In the genomic region with DNA sequence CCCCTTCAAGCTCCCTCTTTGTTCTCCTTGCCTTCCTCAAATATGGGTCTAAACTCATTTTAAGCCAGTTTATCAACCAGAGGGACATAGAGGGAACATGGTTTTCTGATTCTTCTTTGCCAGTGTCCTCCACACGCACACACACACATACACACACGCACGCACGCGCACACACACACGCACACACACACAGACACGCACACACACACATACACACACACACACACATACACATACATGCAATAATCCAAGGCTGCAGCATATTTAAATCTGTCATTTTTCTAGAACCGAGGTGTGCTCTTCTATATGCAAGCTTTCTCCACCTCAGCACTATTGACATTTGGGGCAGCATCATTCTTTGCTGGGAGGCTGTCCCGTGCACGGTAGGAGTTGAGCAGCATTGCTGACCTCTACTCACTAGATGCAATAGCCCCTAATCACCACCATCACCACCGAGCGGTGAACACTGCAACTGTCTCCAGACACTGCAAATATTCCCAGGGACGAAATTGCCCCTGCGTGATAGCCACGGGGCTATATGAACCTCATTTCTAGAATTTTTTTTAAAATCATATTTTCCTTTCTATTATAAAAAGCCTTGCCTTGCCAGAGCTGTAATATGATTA, we compare ENCODE assay signal across 1 cellular context.
A peak's percentile ranks its signal among the peaks of the same experiment; 100 is the strongest.
TF ChIP-seq lines count a peak whose summit lies in the region.

No MANE protein-coding gene starts in this region.

TF ChIP-seq in GM12878, 131 proteins besides CTCF, POLR2A, EP300 and RAD21:
- TF ChIP-seq, protein P1, sequence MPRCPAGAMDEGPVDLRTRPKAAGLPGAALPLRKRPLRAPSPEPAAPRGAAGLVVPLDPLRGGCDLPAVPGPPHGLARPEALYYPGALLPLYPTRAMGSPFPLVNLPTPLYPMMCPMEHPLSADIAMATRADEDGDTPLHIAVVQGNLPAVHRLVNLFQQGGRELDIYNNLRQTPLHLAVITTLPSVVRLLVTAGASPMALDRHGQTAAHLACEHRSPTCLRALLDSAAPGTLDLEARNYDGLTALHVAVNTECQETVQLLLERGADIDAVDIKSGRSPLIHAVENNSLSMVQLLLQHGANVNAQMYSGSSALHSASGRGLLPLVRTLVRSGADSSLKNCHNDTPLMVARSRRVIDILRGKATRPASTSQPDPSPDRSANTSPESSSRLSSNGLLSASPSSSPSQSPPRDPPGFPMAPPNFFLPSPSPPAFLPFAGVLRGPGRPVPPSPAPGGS (IDR thresholded peaks at IDR 0.05; ENCODE audit: borderline replicate concordance, insufficient read depth, low read depth, low read length, poor library complexity, severe bottlenecking), result peak; percentile 20
- no peak for TF ChIP-seq MYB (IDR thresholded peaks at IDR 0.05; ENCODE audit: borderline replicate concordance, low read depth, low read length)
- TF ChIP-seq YY1 (IDR thresholded peaks at IDR 0.05; ENCODE audit: low read depth, low read length), result no peak
- TF ChIP-seq, protein P2, sequence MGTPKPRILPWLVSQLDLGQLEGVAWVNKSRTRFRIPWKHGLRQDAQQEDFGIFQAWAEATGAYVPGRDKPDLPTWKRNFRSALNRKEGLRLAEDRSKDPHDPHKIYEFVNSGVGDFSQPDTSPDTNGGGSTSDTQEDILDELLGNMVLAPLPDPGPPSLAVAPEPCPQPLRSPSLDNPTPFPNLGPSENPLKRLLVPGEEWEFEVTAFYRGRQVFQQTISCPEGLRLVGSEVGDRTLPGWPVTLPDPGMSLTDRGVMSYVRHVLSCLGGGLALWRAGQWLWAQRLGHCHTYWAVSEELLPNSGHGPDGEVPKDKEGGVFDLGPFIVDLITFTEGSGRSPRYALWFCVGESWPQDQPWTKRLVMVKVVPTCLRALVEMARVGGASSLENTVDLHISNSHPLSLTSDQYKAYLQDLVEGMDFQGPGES (IDR thresholded peaks at IDR 0.05), result no peak
- TF ChIP-seq PML (IDR thresholded peaks at IDR 0.05; ENCODE audit: low read length), result no peak
